ENCODE assay signal across 5 cellular contexts in the genomic region with DNA sequence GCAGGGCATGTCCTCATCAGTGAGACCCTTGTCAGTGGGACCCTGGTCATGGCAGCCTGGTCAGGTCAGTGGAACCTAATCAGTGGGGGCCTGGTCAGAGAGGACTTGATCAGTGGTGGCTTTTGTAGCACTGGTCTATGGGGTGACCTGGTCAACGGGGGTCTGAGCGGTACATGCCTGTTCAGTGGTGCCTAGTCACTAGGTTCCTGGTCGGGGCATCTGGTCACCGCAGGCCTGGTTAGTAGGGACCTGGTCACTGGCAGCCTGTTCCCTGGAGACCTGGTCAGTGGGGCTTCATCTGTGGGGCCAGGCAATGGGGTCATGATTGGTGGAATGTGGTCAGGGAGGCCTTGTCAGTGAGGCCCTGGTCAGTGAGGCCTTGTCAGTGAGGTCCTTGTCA.
DNase-seq lines count a peak whose midpoint lies in the region; ATAC-seq and TF ChIP-seq lines count a peak whose summit lies in the region.
"Not testable (repeated sequence)": the region's sequence is repeated elsewhere in the genome, so short reads cannot be mapped to it uniquely, and the experiment has no call there.

No MANE protein-coding gene starts in this region.

- not testable (repeated sequence) for H3K27me3 ChIP-seq in upper lobe of left lung

- not testable (repeated sequence) for H3K4me1 ChIP-seq in upper lobe of left lung

- TF ChIP-seq POLR2A in upper lobe of left lung (IDR thresholded peaks at IDR 0.05), result not testable (repeated sequence)

- not testable (repeated sequence) for H3K27me3 Mint-ChIP-seq in stimulated activated memory B cell treated with anti-CD40 and anti-IgM and Interleukin-4, amounts not matched to agents 10 μg/mL and 1 μg/mL and 100 μg/mL, for 72 hours

- DNase-seq in sciatic nerve (ENCODE audit: low spot score); upper lobe of left lung: not testable (repeated sequence)
- DNase-seq in ureter (ENCODE audit: low spot score), result peak; percentile 20

- H3K36me3 ChIP-seq in upper lobe of left lung, result not testable (repeated sequence)

- not testable (repeated sequence) for H3K36me3 Mint-ChIP-seq in stimulated activated memory B cell treated with anti-CD40 and anti-IgM and Interleukin-4, amounts not matched to agents 10 μg/mL and 1 μg/mL and 100 μg/mL, for 72 hours

- not testable (repeated sequence) for H3K4me3 Mint-ChIP-seq in stimulated activated memory B cell treated with anti-CD40 and anti-IgM and Interleukin-4, amounts not matched to agents 10 μg/mL and 1 μg/mL and 100 μg/mL, for 72 hours

- not testable (repeated sequence) for H3K9me3 ChIP-seq in upper lobe of left lung

- not testable (repeated sequence) for TF ChIP-seq EP300 in upper lobe of left lung (IDR thresholded peaks at IDR 0.05)

- intact Hi-C loops in sciatic nerve (cut with DNase I), result not testable (repeated sequence)

- TF ChIP-seq CTCF in upper lobe of left lung (IDR thresholded peaks at IDR 0.05), result not testable (repeated sequence)

- H3K9me3 Mint-ChIP-seq in stimulated activated memory B cell treated with anti-CD40 and anti-IgM and Interleukin-4, amounts not matched to agents 10 μg/mL and 1 μg/mL and 100 μg/mL, for 72 hours, result not testable (repeated sequence)

- not testable (repeated sequence) for H3K27ac Mint-ChIP-seq in stimulated activated memory B cell treated with anti-CD40 and anti-IgM and Interleukin-4, amounts not matched to agents 10 μg/mL and 1 μg/mL and 100 μg/mL, for 72 hours

- not testable (repeated sequence) for H3K4me3 ChIP-seq in upper lobe of left lung

- H3K27ac ChIP-seq in upper lobe of left lung, result not testable (repeated sequence)

- ATAC-seq in esophagus mucosa (peak; percentile 37), sciatic nerve (peak; percentile 32), upper lobe of left lung (ENCODE audit: low FRiP score in 2 of 2) (peak; percentile 60 to 75)
- ATAC-seq in stimulated activated memory B cell treated with anti-CD40 and anti-IgM and Interleukin-4, amounts not matched to agents 10 μg/mL and 1 μg/mL and 100 μg/mL, for 72 hours, result peak; percentile 16

- WGBS in upper lobe of left lung, 2 donors, result no CpG with 5 or more reads among the region's 4 CpGs

- H3K4me1 Mint-ChIP-seq in stimulated activated memory B cell treated with anti-CD40 and anti-IgM and Interleukin-4, amounts not matched to agents 10 μg/mL and 1 μg/mL and 100 μg/mL, for 72 hours, result not testable (repeated sequence)

Comparison
In these comparisons a context has a peak if more than half of its experiments do, and no peak if none do; other contexts are left out.
1. ATAC-seq: peak in every context shown above with its lines; median percentile 68 in upper lobe of left lung; 37 in esophagus mucosa; 32 in sciatic nerve; 16 in stimulated activated memory B cell treated with anti-CD40 and anti-IgM and Interleukin-4, amounts not matched to agents 10 μg/mL and 1 μg/mL and 100 μg/mL, for 72 hours.